In the genomic region with DNA sequence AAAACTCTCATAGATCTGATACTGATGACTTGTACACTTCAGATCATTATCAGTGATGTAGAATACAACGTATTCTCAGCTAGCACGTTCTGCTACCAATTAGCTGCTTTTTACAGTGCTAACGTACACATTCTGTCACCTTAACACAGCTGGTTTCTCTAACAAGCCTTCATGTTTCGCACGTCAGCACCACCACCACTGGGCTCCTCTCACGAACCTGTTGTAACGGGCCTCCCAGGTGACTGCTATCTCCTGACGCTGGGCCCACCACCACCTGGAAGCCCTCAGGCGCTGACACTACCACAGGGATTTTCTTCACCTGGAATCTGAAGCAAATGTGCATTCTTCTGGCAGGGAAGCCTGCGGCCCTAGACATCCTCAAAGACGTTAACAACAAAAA, we compare ENCODE assay signal across 21 cellular contexts. TPM values are rescaled to one million over a fixed set of nuclear protein-coding genes. Genes with fewer than 3 reads are reported as not detected.
DNase-seq lines count a peak whose midpoint lies in the region; ATAC-seq and TF ChIP-seq lines count a peak whose summit lies in the region.
"Had no signal": no experiment of that assay in that cellular context is flagged by ENCODE, and none has a peak within 500 bp of the region (broad histone marks: within the 10 kb centered on the region; RNA-seq: fewer than 3 reads in every experiment).

No MANE protein-coding gene starts in this region.

- H3K4me3 Mint-ChIP-seq in activated naive CD8-positive, alpha-beta T cell treated with anti-CD3 and anti-CD28 coated beads, Interleukin-2, amount 50 U/mL, for 24 hours: no peak overlapping the region
- no peak overlapping the region for H3K4me3 Mint-ChIP-seq in activated naive CD8-positive, alpha-beta T cell treated with anti-CD3 and anti-CD28 coated beads for 36 hours
- H3K4me3 Mint-ChIP-seq: CD14-positive monocyte had no signal

- no peak for TF ChIP-seq CTCF in foreskin keratinocyte (conservative IDR thresholded peaks at IDR 0.05)

- no peaks in the 10 kb centered on the region for H3K27me3 ChIP-seq in foreskin keratinocyte

- H3K27me3 Mint-ChIP-seq in activated naive CD8-positive, alpha-beta T cell treated with anti-CD3 and anti-CD28 coated beads, Interleukin-2, amount 50 U/mL, for 24 hours: no peaks in the 10 kb centered on the region
- no peaks in the 10 kb centered on the region for H3K27me3 Mint-ChIP-seq in activated naive CD8-positive, alpha-beta T cell treated with anti-CD3 and anti-CD28 coated beads for 36 hours

- no peak for ATAC-seq in activated naive CD8-positive, alpha-beta T cell treated with anti-CD3 and anti-CD28 coated beads, Interleukin-2, amount 50 U/mL, for 24 hours
- ATAC-seq in foreskin keratinocyte (peak; percentile 35), GM21447 (IDR thresholded peaks at IDR 0.05; ENCODE audit: unreplicated experiment) (no peak)
- ATAC-seq: PC-3 had no signal

- H3K27ac Mint-ChIP-seq in activated naive CD8-positive, alpha-beta T cell treated with anti-CD3 and anti-CD28 coated beads, Interleukin-2, amount 50 U/mL, for 24 hours: no peak overlapping the region
- no peak overlapping the region for H3K27ac Mint-ChIP-seq in activated naive CD8-positive, alpha-beta T cell treated with anti-CD3 and anti-CD28 coated beads for 36 hours

- DNase-seq in NCI-H82 (lab: John Stamatoyannopoulos, UW) (peak; percentile 27), NCI-H82 treated with DMSO at 0.1 percent for 48 hours (lab: John Stamatoyannopoulos, UW; ENCODE audit: unreplicated experiment) (no peak), foreskin keratinocyte (peak in 1 of 2 donors; percentile 51), NCI-H2227 (lab: John Stamatoyannopoulos, UW; ENCODE audit: unreplicated experiment) (no peak), DMS79 (lab: John Stamatoyannopoulos, UW) (no peak)
- DNase-seq in activated naive CD8-positive, alpha-beta T cell treated with anti-CD3 and anti-CD28 coated beads, Interleukin-2, amount 50 U/mL, for 24 hours: peak; percentile 1
- no peak for DNase-seq in activated naive CD8-positive, alpha-beta T cell treated with anti-CD3 and anti-CD28 coated beads for 36 hours
- DNase-seq: DMS 273 treated with DMSO at 0.1 percent for 48 hours, GDM1, GOT3, KBM-7, NCI-H1694 treated with DMSO at 0.1 percent for 48 hours, NCI-H2227 treated with DMSO at 0.1 percent for 48 hours, NCI-H510A treated with DMSO at 0.1 percent for 48 hours, NCI-H774, PC-3, RPMI8226, SHP77 treated with DMSO at 0.1 percent for 48 hours had no signal

- peaks cover 70% of the 10 kb centered on the region for H3K36me3 Mint-ChIP-seq in activated naive CD8-positive, alpha-beta T cell treated with anti-CD3 and anti-CD28 coated beads, Interleukin-2, amount 50 U/mL, for 24 hours (ENCODE audit: low read depth)
- H3K36me3 Mint-ChIP-seq in activated naive CD8-positive, alpha-beta T cell treated with anti-CD3 and anti-CD28 coated beads for 36 hours: peaks cover 48% of the 10 kb centered on the region

- peak overlapping the region; percentile 60 for H3K27ac ChIP-seq in foreskin keratinocyte
- H3K27ac ChIP-seq: 22Rv1 had no signal

- H3K4me1 Mint-ChIP-seq in activated naive CD8-positive, alpha-beta T cell treated with anti-CD3 and anti-CD28 coated beads, Interleukin-2, amount 50 U/mL, for 24 hours: peaks cover 29% of the 10 kb centered on the region
- peaks cover 22% of the 10 kb centered on the region for H3K4me1 Mint-ChIP-seq in activated naive CD8-positive, alpha-beta T cell treated with anti-CD3 and anti-CD28 coated beads for 36 hours

- H3K4me1 ChIP-seq in foreskin keratinocyte: peaks cover 17% of the 10 kb centered on the region

- H3K9me3 Mint-ChIP-seq in activated naive CD8-positive, alpha-beta T cell treated with anti-CD3 and anti-CD28 coated beads, Interleukin-2, amount 50 U/mL, for 24 hours: no peaks in the 10 kb centered on the region
- H3K9me3 Mint-ChIP-seq in activated naive CD8-positive, alpha-beta T cell treated with anti-CD3 and anti-CD28 coated beads for 36 hours: no peaks in the 10 kb centered on the region
- H3K9me3 Mint-ChIP-seq: CD14-positive monocyte had no signal

RNA-seq across cellular contexts. Expression of gene TOMM20, which starts 19.8 kb away (rescaled TPM):
- 100 to 1,000 TPM; 131 to 150 TPM for total RNA-seq in activated naive CD8-positive, alpha-beta T cell treated with anti-CD3 and anti-CD28 coated beads for 36 hours
- 84.7 and 90.6 TPM in 2 replicates for total RNA-seq in foreskin keratinocyte
- polyA plus RNA-seq in foreskin keratinocyte: 91.0 and 95.9 TPM in 2 replicates

RNA-seq across cellular contexts. Expression of gene RBM34, which starts 52.2 kb away (rescaled TPM):
- 100 to 1,000 TPM; 143 to 156 TPM for total RNA-seq in activated naive CD8-positive, alpha-beta T cell treated with anti-CD3 and anti-CD28 coated beads for 36 hours
- 79.8 and 80.5 TPM in 2 replicates for total RNA-seq in foreskin keratinocyte
- 74.8 and 76.5 TPM in 2 replicates for polyA plus RNA-seq in foreskin keratinocyte

Comparison
In these comparisons a context has a peak if more than half of its experiments do, and no peak if none do; other contexts are left out.
1. DNase-seq: peak in NCI-H82 (single experiment) and activated naive CD8-positive, alpha-beta T cell treated with anti-CD3 and anti-CD28 coated beads, Interleukin-2, amount 50 U/mL, for 24 hours (single experiment); none in NCI-H82 treated with DMSO at 0.1 percent for 48 hours (single experiment), activated naive CD8-positive, alpha-beta T cell treated with anti-CD3 and anti-CD28 coated beads for 36 hours (single experiment), NCI-H2227 (single experiment) and DMS79 (single experiment).